8 cellular contexts compared by ENCODE assay signal in the genomic region with DNA sequence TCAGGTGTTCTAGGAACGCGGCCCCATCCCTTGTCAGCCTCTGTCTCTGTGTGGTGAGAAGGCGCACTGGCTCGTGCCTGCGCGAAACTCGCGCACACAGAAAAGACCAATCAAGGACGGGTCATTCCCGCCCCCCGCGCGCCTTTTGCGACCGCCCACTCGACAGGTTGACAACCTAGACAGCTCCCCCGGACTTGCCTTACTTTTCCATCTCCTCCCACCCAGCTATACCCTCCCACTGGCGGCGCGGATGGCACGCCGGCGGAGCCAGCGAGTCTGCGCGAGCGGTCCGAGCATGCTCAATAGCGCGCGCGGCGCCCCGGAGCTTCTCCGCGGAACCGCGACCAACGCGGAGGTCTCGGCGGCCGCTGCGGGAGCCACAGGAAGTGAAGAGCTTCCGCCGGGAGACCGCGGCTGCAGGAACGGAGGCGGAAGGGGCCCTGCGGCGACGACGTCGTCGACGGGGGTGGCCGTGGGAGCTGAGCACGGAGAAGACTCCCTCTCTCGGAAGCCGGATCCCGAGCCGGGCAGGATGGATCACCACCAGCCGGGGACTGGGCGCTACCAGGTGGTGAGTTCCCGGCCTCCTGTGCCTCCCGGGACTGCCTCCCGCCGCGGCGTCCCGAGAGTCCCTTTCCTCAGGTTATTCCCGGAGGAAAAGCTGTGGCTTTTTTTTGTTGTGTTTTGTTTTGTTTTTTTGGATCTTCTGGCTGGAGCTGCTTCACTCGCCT. TPM values are rescaled to one million over a fixed set of nuclear protein-coding genes. Genes with fewer than 3 reads are reported as not detected.
DNase-seq lines count a peak whose midpoint lies in the region; ATAC-seq, FAIRE-seq and TF ChIP-seq lines count a peak whose summit lies in the region.

NDFIP2 (plus strand) TSS at position 202 of the 731 bp plus-strand sequence; CDS start at position 251, 49 bp downstream.

- H3K4me3 Mint-ChIP-seq in activated B cell treated with CpG ODN at 0.5 μM for 24 hours = peak within 1 kb of the TSS; percentile 85
- H3K4me3 Mint-ChIP-seq in immature natural killer cell = peak within 1 kb of the TSS; percentile 87 to 96 (median 92)

- peak; percentile 82 to 91 for ATAC-seq in A549
- ATAC-seq in GM18870 (IDR thresholded peaks at IDR 0.05; ENCODE audit: unreplicated experiment) = peak; percentile 82
- ATAC-seq in HG03108 (IDR thresholded peaks at IDR 0.05; ENCODE audit: unreplicated experiment) = peak; percentile 80
- peak; percentile 82 for ATAC-seq in activated B cell treated with CpG ODN at 0.5 μM for 24 hours (ENCODE audit: low read depth)

- POLR2A ChIA-PET in A549 (lab: Yijun Ruan, JAX) = interaction anchor here (0.6 to 1.5 kb wide), 8 partner anchors 11 to 79 kb away, joined by 3 to 8 read pairs (median 4); no protein-coding TSS in a partner anchor
- POLR2A ChIA-PET in activated B cell treated with CpG ODN at 0.5 μM for 24 hours (lab: Charles Lee) = interaction anchor here (0.7 to 1.4 kb wide), 6 partner anchors 9 to 877 kb away, joined by 3 to 8 read pairs (median 3); partner anchors contain the start of gene RBM26

- peak within 1 kb of the TSS; percentile 73 to 93 for H3K27ac ChIP-seq in A549
- peak within 1 kb of the TSS; percentile 51 to 83 (median 72) for H3K27ac ChIP-seq in spleen

- CTCF ChIA-PET in A549 (lab: Yijun Ruan, JAX) = interaction anchor here (0.6 to 4.3 kb wide), 3 partner anchors 8 to 57 kb away, joined by 3 to 17 read pairs (median 4); no protein-coding TSS in a partner anchor
- CTCF ChIA-PET in activated B cell treated with CpG ODN at 0.5 μM for 24 hours (lab: Charles Lee) = interaction anchor here (1.7 kb wide), 1 partner anchor 57 kb away, joined by 6 read pairs; no protein-coding TSS in a partner anchor

- H3K36me3 Mint-ChIP-seq in activated B cell treated with CpG ODN at 0.5 μM for 24 hours (ENCODE audit: low read depth) (no peaks in the 10 kb centered on the region), immature natural killer cell (peaks cover 0 to 6% (median 0%) of the 10 kb centered on the region in 3 donors)

- no peak for FAIRE-seq in A549 (lab: Jason Lieb, UNC)

- TF ChIP-seq RAD21 in A549 (conservative IDR thresholded peaks at IDR 0.05 in 1 of 2, IDR thresholded peaks at IDR 0.05 in 1 of 2) = no peak

- no peaks in the 10 kb centered on the region for H3K9me3 ChIP-seq in A549
- no peaks in the 10 kb centered on the region for H3K9me3 ChIP-seq in spleen

- peak; percentile 32 to 83 for DNase-seq in A549 (ENCODE audit: low read depth in 1 of 2, low spot score in 1 of 2)
- DNase-seq in NCI-H2196 treated with DMSO at 0.1 percent for 48 hours (lab: John Stamatoyannopoulos, UW; ENCODE audit: unreplicated experiment) = peak; percentile 28
- peak; percentile 67 for DNase-seq in activated B cell treated with CpG ODN at 0.5 μM for 24 hours
- peak; percentile 79 to 90 for DNase-seq in cardiac fibroblast (ENCODE audit: low read depth in 2 of 2)
- peak; percentile 87 to 90 (median 89) for DNase-seq in immature natural killer cell
- peak; percentile 94 for DNase-seq in spleen

- TF ChIP-seq CTCF in A549 (IDR thresholded peaks at IDR 0.05) (no peak), activated B cell treated with CpG ODN at 0.5 μM for 24 hours (IDR thresholded peaks at IDR 0.05) (no peak), cardiac fibroblast (IDR thresholded peaks at IDR 0.05; ENCODE audit: low read depth, low read length) (no peak), spleen (IDR thresholded peaks at IDR 0.05 in 8 of 11, conservative IDR thresholded peaks at IDR 0.05 in 3 of 11) (peak in 1 of 11 experiments; percentile 23)

- peaks cover 0 to 58% (median 0%) of the 10 kb centered on the region in 7 donors for H3K27me3 ChIP-seq in spleen (replicated peaks in 1 of 7)

- no peak for TF ChIP-seq EP300 in A549 (IDR thresholded peaks at IDR 0.05)

- H3K4me1 ChIP-seq in A549 (peaks cover 40% of the 10 kb centered on the region), spleen (peaks cover 3 to 53% (median 17%) of the 10 kb centered on the region in 6 donors)

- 2% methylated on average over 23 of the region's 74 CpGs for WGBS in A549 (ENCODE audit: missing lambda C conversion rate)
- 0 to 1% (median 1%) methylated on average over 25 to 74 of the region's 74 CpGs for WGBS in spleen, 5 donors

- H3K27me3 Mint-ChIP-seq in activated B cell treated with CpG ODN at 0.5 μM for 24 hours (peaks cover 38% of the 10 kb centered on the region), immature natural killer cell (ENCODE audit: low read depth in 3 of 3) (peaks cover 14 to 21% (median 21%) of the 10 kb centered on the region in 3 donors)

- H3K4me1 Mint-ChIP-seq in activated B cell treated with CpG ODN at 0.5 μM for 24 hours (peaks cover 16% of the 10 kb centered on the region), immature natural killer cell (peaks cover 31 to 41% of the 10 kb centered on the region in 2 donors)

- H3K9me3 Mint-ChIP-seq in activated B cell treated with CpG ODN at 0.5 μM for 24 hours = no peaks in the 10 kb centered on the region
- H3K9me3 Mint-ChIP-seq in immature natural killer cell = peaks cover 0 to 2% (median 0%) of the 10 kb centered on the region in 6 donors

- H3K36me3 ChIP-seq in spleen = no peaks in the 10 kb centered on the region

- peak within 1 kb of the TSS; percentile 69 for H3K4me3 ChIP-seq in A549
- H3K4me3 ChIP-seq in cardiac fibroblast (replicated peaks in 1 of 2; ENCODE audit: low read depth in 2 of 2, low read length in 2 of 2) = peak within 1 kb of the TSS; percentile 87 to 89
- H3K4me3 ChIP-seq in spleen = peak within 1 kb of the TSS; percentile 57 to 84 (median 66)

- H3K4me2 ChIP-seq in A549 = peak within 1 kb of the TSS; percentile 78

- intact Hi-C loops in activated B cell treated with CpG ODN at 0.5 μM for 24 hours (cut with micrococcal nuclease) = loop anchor here (2.0 to 5.0 kb wide), 3 partner anchors 74 to 1784 kb away; partner anchors contain the start of genes POU4F1, RBM26 and SLAIN1
- intact Hi-C loops in spleen (cut with DNase I; ENCODE audit: low total_unique reads) = no loop called here

- TF ChIP-seq POLR2A in A549 (IDR thresholded peaks at IDR 0.05; ENCODE audit: low read length) = peak; percentile 70
- TF ChIP-seq POLR2A in spleen (IDR thresholded peaks at IDR 0.05) = no peak

- H3K27ac Mint-ChIP-seq in activated B cell treated with CpG ODN at 0.5 μM for 24 hours = peak within 1 kb of the TSS; percentile 37
- H3K27ac Mint-ChIP-seq in immature natural killer cell = peak within 1 kb of the TSS; percentile 68 to 98 (median 92)

TF ChIP-seq in A549, 52 proteins besides CTCF, POLR2A, EP300 and RAD21 (continues in another document):
- no peak for TF ChIP-seq ZC3H11A (IDR thresholded peaks at IDR 0.05)
- no peak for TF ChIP-seq USF2 (IDR thresholded peaks at IDR 0.05)
- TF ChIP-seq KDM1A (IDR thresholded peaks at IDR 0.05; ENCODE audit: low read depth) = no peak
- TF ChIP-seq ZNF302 (CRISPR knock-in tag; IDR thresholded peaks at IDR 0.05) = no peak
- no peak for TF ChIP-seq BCL3 (IDR thresholded peaks at IDR 0.05)
- TF ChIP-seq, protein P1, sequence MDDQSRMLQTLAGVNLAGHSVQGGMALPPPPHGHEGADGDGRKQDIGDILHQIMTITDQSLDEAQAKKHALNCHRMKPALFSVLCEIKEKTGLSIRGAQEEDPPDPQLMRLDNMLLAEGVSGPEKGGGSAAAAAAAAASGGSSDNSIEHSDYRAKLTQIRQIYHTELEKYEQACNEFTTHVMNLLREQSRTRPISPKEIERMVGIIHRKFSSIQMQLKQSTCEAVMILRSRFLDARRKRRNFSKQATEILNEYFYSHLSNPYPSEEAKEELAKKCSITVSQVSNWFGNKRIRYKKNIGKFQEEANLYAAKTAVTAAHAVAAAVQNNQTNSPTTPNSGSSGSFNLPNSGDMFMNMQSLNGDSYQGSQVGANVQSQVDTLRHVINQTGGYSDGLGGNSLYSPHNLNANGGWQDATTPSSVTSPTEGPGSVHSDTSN (IDR thresholded peaks at IDR 0.05) = no peak
- TF ChIP-seq, protein P2, sequence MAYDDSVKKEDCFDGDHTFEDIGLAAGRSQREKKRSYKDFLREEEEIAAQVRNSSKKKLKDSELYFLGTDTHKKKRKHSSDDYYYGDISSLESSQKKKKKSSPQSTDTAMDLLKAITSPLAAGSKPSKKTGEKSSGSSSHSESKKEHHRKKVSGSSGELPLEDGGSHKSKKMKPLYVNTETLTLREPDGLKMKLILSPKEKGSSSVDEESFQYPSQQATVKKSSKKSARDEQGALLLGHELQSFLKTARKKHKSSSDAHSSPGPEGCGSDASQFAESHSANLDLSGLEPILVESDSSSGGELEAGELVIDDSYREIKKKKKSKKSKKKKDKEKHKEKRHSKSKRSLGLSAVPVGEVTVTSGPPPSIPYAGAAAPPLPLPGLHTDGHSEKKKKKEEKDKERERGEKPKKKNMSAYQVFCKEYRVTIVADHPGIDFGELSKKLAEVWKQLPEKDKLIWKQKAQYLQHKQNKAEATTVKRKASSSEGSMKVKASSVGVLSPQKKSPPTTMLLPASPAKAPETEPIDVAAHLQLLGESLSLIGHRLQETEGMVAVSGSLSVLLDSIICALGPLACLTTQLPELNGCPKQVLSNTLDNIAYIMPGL (CRISPR knock-in tag; IDR thresholded peaks at IDR 0.05; ENCODE audit: borderline replicate concordance) = no peak

RNA-seq across cellular contexts. Expression of gene NDFIP2, which starts in this region (rescaled TPM):
- 39.9 and 41.7 TPM in 2 replicates for polyA plus RNA-seq in A549 (2011; rRNA removed)
- 10.8 and 14.3 TPM in 2 replicates for polyA plus RNA-seq in A549 (2012; cell fraction: cytosol; rRNA removed)
- polyA plus RNA-seq in A549 (2012; cell fraction: nucleus; rRNA removed) = 5.4 TPM in 2 replicates
- polyA plus RNA-seq in A549 (2017; fragmentation: RNase III; extraction: RNeasy Plus Mini Kit Qiagen cat#74134 plus additional on column Dnase treatment) = 21.1 to 23.2 TPM (median 23.0 TPM) in 3 replicates
- polyA minus RNA-seq in A549 (2011; rRNA and poly(A)+ RNA removed) = 32.9 and 37.6 TPM in 2 replicates
- total RNA-seq in activated B cell treated with CpG ODN at 0.5 μM for 24 hours = 2.8 and 3.8 TPM in 2 replicates
- polyA plus RNA-seq in immature natural killer cell = 1 to 10 TPM; 2.6 to 6.1 (median 5.6) TPM
- 10 to 100 TPM; 13.3 to 27.3 (median 15.6) TPM for total RNA-seq in spleen
- polyA plus RNA-seq in spleen = 1 to 10 TPM; 2.1 to 5.0 (median 4.4) TPM

Comparison
In these comparisons a context has a peak if more than half of its experiments do, and no peak if none do; other contexts are left out.
1. Peak in every context shown above with its lines: DNase-seq, ATAC-seq, H3K4me3 ChIP-seq and H3K27ac ChIP-seq.
2. DNase-seq: peak in every context shown above with its lines; median percentile 94 in spleen; 89 in immature natural killer cell; 84 in cardiac fibroblast; 67 in activated B cell treated with CpG ODN at 0.5 μM for 24 hours; 58 in A549; 28 in NCI-H2196 treated with DMSO at 0.1 percent for 48 hours.